In the genomic region with DNA sequence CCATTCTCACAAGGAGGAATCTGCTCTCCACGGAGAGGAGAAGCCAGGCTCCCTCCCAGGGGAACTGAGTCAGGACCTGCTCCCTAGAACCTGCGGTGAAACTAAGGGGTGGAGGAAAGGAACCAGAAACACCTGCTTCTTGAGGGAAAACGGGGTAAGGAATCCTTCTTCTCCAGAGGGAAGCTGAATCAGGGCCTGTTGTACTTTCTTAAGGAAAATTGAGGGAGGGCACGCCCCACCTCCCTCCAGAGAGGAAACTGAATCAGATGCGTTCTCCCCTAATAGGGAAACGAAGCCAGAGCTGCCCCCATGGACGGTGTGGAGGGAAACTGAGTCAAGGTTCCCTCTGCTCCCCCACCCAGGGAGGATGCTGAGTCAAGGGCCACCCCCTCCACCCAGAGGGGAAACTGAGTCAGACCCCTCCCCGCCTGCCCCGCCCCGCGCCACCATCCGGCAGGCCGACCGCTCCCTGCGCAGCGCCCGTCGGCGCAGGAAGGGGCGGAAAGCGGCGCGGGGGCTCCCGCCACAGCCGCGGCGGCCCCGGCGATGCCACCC, we compare ENCODE assay signal across 8 cellular contexts. TPM values are rescaled to one million over a fixed set of nuclear protein-coding genes. Genes with fewer than 3 reads are reported as not detected.
DNase-seq lines count a peak whose midpoint lies in the region; ATAC-seq and TF ChIP-seq lines count a peak whose summit lies in the region.

No MANE protein-coding gene starts in this region.

- in situ Hi-C loops in Panc1 (cut with HindIII; ENCODE audit: low pct_unique_long_range_greater_than_20kb, low sequenced_read_pairs): no loop called here

- H3K9me3 Mint-ChIP-seq in activated CD4-positive, alpha-beta T cell treated with anti-CD3 and anti-CD28 coated beads, Interleukin-2, amount 10 ng/mL, durations not matched to agents 24 days and 14 days: no peaks in the 10 kb centered on the region
- H3K9me3 Mint-ChIP-seq in progenitor cell of endocrine pancreas (ENCODE audit: low read depth): no peaks in the 10 kb centered on the region

- H3K27me3 Mint-ChIP-seq in activated CD4-positive, alpha-beta T cell treated with anti-CD3 and anti-CD28 coated beads, Interleukin-2, amount 10 ng/mL, durations not matched to agents 24 days and 14 days: no peaks in the 10 kb centered on the region
- no peaks in the 10 kb centered on the region for H3K27me3 Mint-ChIP-seq in progenitor cell of endocrine pancreas

- peak overlapping the region; percentile 81 to 100 for H3K4me3 ChIP-seq in Panc1 (ENCODE audit: low read depth in 2 of 2, low read length in 2 of 2)

- H3K4me1 Mint-ChIP-seq in activated CD4-positive, alpha-beta T cell treated with anti-CD3 and anti-CD28 coated beads, Interleukin-2, amount 10 ng/mL, durations not matched to agents 24 days and 14 days: peaks cover 25% of the 10 kb centered on the region
- peaks cover 7% of the 10 kb centered on the region for H3K4me1 Mint-ChIP-seq in progenitor cell of endocrine pancreas (ENCODE audit: low read depth)

- no peak for TF ChIP-seq CTCF in Panc1 (IDR thresholded peaks at IDR 0.05)
- no peak for TF ChIP-seq CTCF in progenitor cell of endocrine pancreas (IDR thresholded peaks at IDR 0.05; ENCODE audit: unreplicated experiment)

- no TSS peak for BruUV-seq in Panc1 (replicated peaks; lab: Mats Ljungman, UMichigan)

- H3K36me3 Mint-ChIP-seq in activated CD4-positive, alpha-beta T cell treated with anti-CD3 and anti-CD28 coated beads, Interleukin-2, amount 10 ng/mL, durations not matched to agents 24 days and 14 days (ENCODE audit: low read depth): peaks cover 37% of the 10 kb centered on the region
- H3K36me3 Mint-ChIP-seq in progenitor cell of endocrine pancreas (ENCODE audit: insufficient read depth): peaks cover 10% of the 10 kb centered on the region

- DNase-seq in activated CD4-positive, alpha-beta T cell treated with anti-CD3 and anti-CD28 coated beads, Interleukin-2, amount 10 ng/mL, durations not matched to agents 24 days and 14 days: no peak
- DNase-seq in activated CD4-positive, alpha-beta T cell treated with anti-CD3 and anti-CD28 coated beads for 48 hours: no peak
- DNase-seq in Panc1 (ENCODE audit: low read depth, low spot score) (no peak), progenitor cell of endocrine pancreas (ENCODE audit: low spot score, unreplicated experiment) (no peak), NCI-H510A (lab: John Stamatoyannopoulos, UW) (no peak)
- DNase-seq in stimulated activated naive CD4-positive, alpha-beta T cell treated with Interleukin-2 at 50 U/mL for 16 hours (lab: John Stamatoyannopoulos, UW): no peak

- peak overlapping the region; percentile 93 for H3K27ac ChIP-seq in Panc1 (ENCODE audit: low read length)

- CTCF ChIA-PET in Panc1 (lab: Charles Lee): interaction anchor here (0.9 kb wide), 1 partner anchor 52 kb away, joined by 3 read pairs; no protein-coding TSS in a partner anchor

- no peaks in the 10 kb centered on the region for H3K9me3 ChIP-seq in Panc1 (ENCODE audit: control insufficient read depth, insufficient read depth, low read depth, low read length)

- H3K27ac Mint-ChIP-seq in activated CD4-positive, alpha-beta T cell treated with anti-CD3 and anti-CD28 coated beads, Interleukin-2, amount 10 ng/mL, durations not matched to agents 24 days and 14 days: peak overlapping the region; percentile 75
- peak overlapping the region; percentile 88 for H3K27ac Mint-ChIP-seq in progenitor cell of endocrine pancreas

- peak overlapping the region; percentile 86 for H3K4me3 Mint-ChIP-seq in activated CD4-positive, alpha-beta T cell treated with anti-CD3 and anti-CD28 coated beads, Interleukin-2, amount 10 ng/mL, durations not matched to agents 24 days and 14 days
- H3K4me3 Mint-ChIP-seq in progenitor cell of endocrine pancreas (ENCODE audit: low read depth): peak overlapping the region; percentile 83

- H3K4me1 ChIP-seq in Panc1 (ENCODE audit: control insufficient read depth, insufficient read depth, low read length): peaks cover 11% of the 10 kb centered on the region

- intact Hi-C loops in activated CD4-positive, alpha-beta T cell treated with anti-CD3 and anti-CD28 coated beads, Interleukin-2, amount 10 ng/mL, durations not matched to agents 24 days and 14 days (cut with micrococcal nuclease): loop anchor here (2.0 kb wide), 2 partner anchors 196 to 636 kb away; a partner anchor contains a TSS
- intact Hi-C loops in Panc1 (cut with micrococcal nuclease; ENCODE audit: unreplicated experiment): no loop called here

- no peaks in the 10 kb centered on the region for H3K27me3 ChIP-seq in Panc1 (ENCODE audit: control insufficient read depth, insufficient read depth, low read length)

- H3K36me3 ChIP-seq in Panc1 (ENCODE audit: control insufficient read depth, insufficient read depth, low read length): peaks cover 18% of the 10 kb centered on the region

- POLR2A ChIA-PET in Panc1 (lab: Charles Lee): interaction anchor here (0.6 to 1.3 kb wide), 3 partner anchors 9 to 552 kb away, joined by 3 to 4 read pairs (median 3); no protein-coding TSS in a partner anchor

- peak; percentile 51 for ATAC-seq in Panc1
- peak; percentile 38 for ATAC-seq in esophagus mucosa
- ATAC-seq in GM19324 (IDR thresholded peaks at IDR 0.05; ENCODE audit: low FRiP score, unreplicated experiment): no peak

RNA-seq across cellular contexts. Expression of a gene that starts 0.4 kb away (rescaled TPM):
- total RNA-seq in activated CD4-positive, alpha-beta T cell treated with anti-CD3 and anti-CD28 coated beads, Interleukin-2, amount 10 ng/mL, durations not matched to agents 24 days and 14 days: 95.7 and 98.2 TPM in 2 replicates
- total RNA-seq in Panc1 (2021; ENCODE audit: unreplicated experiment) (141 TPM), esophagus mucosa (50.3 TPM), progenitor cell of endocrine pancreas (54.2 and 54.5 TPM in 2 replicates)
- 178 TPM for polyA plus RNA-seq in Panc1 (2012; ENCODE audit: insufficient read length)

RNA-seq across cellular contexts. Expression of a gene that starts 24.4 kb away (rescaled TPM):
- 118 and 125 TPM in 2 replicates for total RNA-seq in activated CD4-positive, alpha-beta T cell treated with anti-CD3 and anti-CD28 coated beads, Interleukin-2, amount 10 ng/mL, durations not matched to agents 24 days and 14 days
- total RNA-seq in Panc1 (2021; ENCODE audit: unreplicated experiment): 86.9 TPM
- 107 TPM for polyA plus RNA-seq in Panc1 (2012; ENCODE audit: insufficient read length)
- 23.1 TPM for total RNA-seq in esophagus mucosa
- 19.5 and 20.2 TPM in 2 replicates for total RNA-seq in progenitor cell of endocrine pancreas

RNA-seq across cellular contexts. Expression of a gene that starts 46.7 kb away (rescaled TPM):
- total RNA-seq in activated CD4-positive, alpha-beta T cell treated with anti-CD3 and anti-CD28 coated beads, Interleukin-2, amount 10 ng/mL, durations not matched to agents 24 days and 14 days: 52.0 and 55.1 TPM in 2 replicates
- 74.5 TPM for total RNA-seq in Panc1 (2021; ENCODE audit: unreplicated experiment)
- 82.2 TPM for polyA plus RNA-seq in Panc1 (2012; ENCODE audit: insufficient read length)
- 23.8 TPM for total RNA-seq in esophagus mucosa
- total RNA-seq in progenitor cell of endocrine pancreas: 59.5 and 66.0 TPM in 2 replicates

RNA-seq across cellular contexts. Expression of a gene that starts 48.3 kb away (rescaled TPM):
- 89.1 and 90.7 TPM in 2 replicates for total RNA-seq in activated CD4-positive, alpha-beta T cell treated with anti-CD3 and anti-CD28 coated beads, Interleukin-2, amount 10 ng/mL, durations not matched to agents 24 days and 14 days
- total RNA-seq in Panc1 (2021; ENCODE audit: unreplicated experiment) (124 TPM), esophagus mucosa (32.4 TPM), progenitor cell of endocrine pancreas (61.4 and 63.8 TPM in 2 replicates)
- polyA plus RNA-seq in Panc1 (2012; ENCODE audit: insufficient read length): 138 TPM

RNA-seq across cellular contexts. Expression of a gene that starts 49.7 kb away (rescaled TPM):
- 71.6 and 72.3 TPM in 2 replicates for total RNA-seq in activated CD4-positive, alpha-beta T cell treated with anti-CD3 and anti-CD28 coated beads, Interleukin-2, amount 10 ng/mL, durations not matched to agents 24 days and 14 days
- total RNA-seq in Panc1 (2021; ENCODE audit: unreplicated experiment) (84.2 TPM), esophagus mucosa (47.3 TPM), progenitor cell of endocrine pancreas (65.8 and 73.1 TPM in 2 replicates)
- 74.1 TPM for polyA plus RNA-seq in Panc1 (2012; ENCODE audit: insufficient read length)
